17 cellular contexts compared by ENCODE assay signal in the genomic region with DNA sequence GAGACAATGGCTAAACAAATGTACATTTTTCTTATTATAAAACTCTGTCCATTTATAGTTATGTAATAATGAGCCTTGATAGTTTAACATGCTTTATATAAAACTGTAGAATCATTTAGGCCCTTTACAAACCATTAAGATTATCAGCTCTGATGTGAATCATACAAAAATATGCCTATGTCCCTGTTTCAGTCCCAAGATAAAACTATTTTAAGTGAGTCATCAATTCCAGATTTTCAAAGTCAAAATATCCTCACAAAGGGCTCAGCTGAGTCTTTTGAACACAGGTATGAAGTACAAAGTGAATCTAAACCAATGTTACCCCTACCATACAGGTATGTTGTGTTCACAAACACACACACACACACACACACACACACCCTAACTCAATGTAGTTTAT.
DNase-seq lines count a peak whose midpoint lies in the region; ATAC-seq, FAIRE-seq and TF ChIP-seq lines count a peak whose summit lies in the region.
"Had no signal": no experiment of that assay in that cellular context is flagged by ENCODE, and none has a peak within 500 bp of the region (broad histone marks: within the 10 kb centered on the region; RNA-seq: fewer than 3 reads in every experiment).

No MANE protein-coding gene starts in this region.

- no peak overlapping the region for H2BK20ac ChIP-seq in IMR-90 (ENCODE audit: low read depth, low read length)

- H3K27ac ChIP-seq in IMR-90 (ENCODE audit: insufficient read depth, low read length) (no peak overlapping the region), kidney (ENCODE audit: low read depth in 2 of 2, low read length in 2 of 2) (no peak overlapping the region)
- H3K27ac ChIP-seq: adrenal gland, SJCRH30, skin epidermis, uterus had no signal

- no peaks in the 10 kb centered on the region for H3K36me3 ChIP-seq in IMR-90 (ENCODE audit: control insufficient read depth, insufficient read depth, low read length)
- no peaks in the 10 kb centered on the region for H3K36me3 ChIP-seq in bronchial epithelial cell (ENCODE audit: control insufficient read depth, insufficient read depth, low read length)
- H3K36me3 ChIP-seq in kidney (ENCODE audit: control insufficient read depth in 1 of 2, insufficient read depth in 2 of 2, low read length in 2 of 2) = no peaks in the 10 kb centered on the region
- H3K36me3 ChIP-seq in HAP-1 (replicated peaks) = no peaks in the 10 kb centered on the region
- H3K36me3 ChIP-seq: adrenal gland, SJCRH30, uterus had no signal

- TF ChIP-seq RAD21 in IMR-90 (IDR thresholded peaks at IDR 0.05; ENCODE audit: low read length) = no peak

- intact Hi-C loops in IMR-90 (cut with micrococcal nuclease) = loop anchor here (5.0 kb wide), 1 partner anchor 60 kb away; no protein-coding TSS in a partner anchor
- intact Hi-C loops in kidney (cut with DNase I) = no loop called here

- H3K4me1 ChIP-seq in IMR-90 (ENCODE audit: control insufficient read depth, insufficient read depth, low read length) = 0 out of 2 replicates have a peak, but pooled peaks cover 2% of the 10 kb centered on the region
- no peaks in the 10 kb centered on the region for H3K4me1 ChIP-seq in kidney (ENCODE audit: control insufficient read depth in 1 of 2, insufficient read depth in 1 of 2, low read depth in 1 of 2, low read length in 2 of 2)
- peaks cover 15% of the 10 kb centered on the region for H3K4me1 ChIP-seq in HAP-1
- H3K4me1 ChIP-seq: adrenal gland, SJCRH30, uterus had no signal

- H2BK120ac ChIP-seq in IMR-90 (ENCODE audit: low read depth, low read length) = no peak overlapping the region

- no peak overlapping the region for H2BK5ac ChIP-seq in IMR-90 (ENCODE audit: low read depth, low read length, poor library complexity, severe bottlenecking)

- no peak overlapping the region for H2AFZ ChIP-seq in IMR-90 (replicated peaks; ENCODE audit: low read length, poor library complexity)

- TF ChIP-seq POLR2A in IMR-90 (IDR thresholded peaks at IDR 0.05; ENCODE audit: low read depth, low read length) = no peak

- CTCF ChIA-PET in IMR-90 (lab: Yijun Ruan, JAX) = no interaction called here

- ATAC-seq in IMR-90 (ENCODE audit: low read depth) (peak; percentile 74), GM21825 (IDR thresholded peaks at IDR 0.05; ENCODE audit: unreplicated experiment) (no peak)
- ATAC-seq: stimulated activated naive CD8-positive, alpha-beta T cell treated with anti-CD3 and anti-CD28 coated beads, Interleukin-15, Interleukin-2, amounts not matched to agents 100 U/mL and 50 U/mL, for 24 hours had no signal

- DNase-seq in AG08395 (ENCODE audit: low spot score) (peak; percentile 43), IMR-90 (peak; percentile 74), bronchial epithelial cell (ENCODE audit: low read depth) (peak; percentile 65), kidney (no peak), HAP-1 (ENCODE audit: low spot score in 2 of 2) (no peak), NCI-H1694 (lab: John Stamatoyannopoulos, UW) (no peak)
- DNase-seq in stimulated activated naive CD4-positive, alpha-beta T cell treated with Interleukin-2 at 50 U/mL for 16 hours (lab: John Stamatoyannopoulos, UW) = no peak
- DNase-seq: activated CD4-positive, alpha-beta T cell treated with anti-CD3 and anti-CD28 coated beads, Interleukin-2, amount 50 U/mL, for 4 hours; adrenal gland; immature natural killer cell; midbrain; occipital lobe; SJCRH30; stimulated activated naive CD8-positive, alpha-beta T cell treated with anti-CD3 and anti-CD28 coated beads, Interleukin-15, Interleukin-2, amounts not matched to agents 100 U/mL and 50 U/mL, for 24 hours; uterus had no signal

- no peak overlapping the region for H2AK9ac ChIP-seq in IMR-90 (replicated peaks; ENCODE audit: low read depth, low read length, poor library complexity)

- no peak overlapping the region for H3K4me2 ChIP-seq in IMR-90 (ENCODE audit: low read depth, low read length)

- no peak overlapping the region for H3K56ac ChIP-seq in IMR-90 (ENCODE audit: extremely low read depth, insufficient read depth, low read length)

- BruUV-seq in IMR-90 (replicated peaks; lab: Mats Ljungman, UMichigan) = no TSS peak

- no peak overlapping the region for H2AK5ac ChIP-seq in IMR-90 (ENCODE audit: low read depth, low read length)

- no peak overlapping the region for H2BK15ac ChIP-seq in IMR-90 (ENCODE audit: low read depth, low read length)

- no peak overlapping the region for H3K23ac ChIP-seq in IMR-90 (ENCODE audit: low read depth, low read length)

- H3K9me3 ChIP-seq in IMR-90 (ENCODE audit: control insufficient read depth, insufficient read depth, low read length) (no peaks in the 10 kb centered on the region), kidney (ENCODE audit: control insufficient read depth in 1 of 2, low read length in 2 of 2) (no peaks in the 10 kb centered on the region), HAP-1 (no peaks in the 10 kb centered on the region)
- H3K9me3 ChIP-seq: adrenal gland, SJCRH30, uterus had no signal

- no peak overlapping the region for H4K5ac ChIP-seq in IMR-90 (ENCODE audit: low read depth, low read length)

- H4K8ac ChIP-seq in IMR-90 (ENCODE audit: low read depth in 2 of 2, low read length in 2 of 2) = no peak overlapping the region

- H3K27me3 ChIP-seq in IMR-90 (ENCODE audit: control insufficient read depth, insufficient read depth, low read length) = no peaks in the 10 kb centered on the region
- no peaks in the 10 kb centered on the region for H3K27me3 ChIP-seq in bronchial epithelial cell (ENCODE audit: control insufficient read depth, insufficient read depth, low read length)
- no peaks in the 10 kb centered on the region for H3K27me3 ChIP-seq in HAP-1 (ENCODE audit: low read depth)
- H3K27me3 ChIP-seq: adrenal gland, SJCRH30, uterus had no signal

- no peak overlapping the region for H3K14ac ChIP-seq in IMR-90 (replicated peaks; ENCODE audit: low read depth, low read length)

- TF ChIP-seq CTCF in IMR-90 (conservative IDR thresholded peaks at IDR 0.05; ENCODE audit: low read depth, low read length) (no peak), bronchial epithelial cell (IDR thresholded peaks at IDR 0.05; ENCODE audit: insufficient read depth, low read length, severe bottlenecking) (no peak), kidney (IDR thresholded peaks at IDR 0.05; ENCODE audit: borderline replicate concordance, extremely low read depth, insufficient read depth) (no peak)

- H3K9me1 ChIP-seq in IMR-90 (ENCODE audit: insufficient read depth, low read length) = peaks cover 5% of the 10 kb centered on the region

- H3K4me3 ChIP-seq in IMR-90 (ENCODE audit: insufficient read depth, low read depth, low read length) (no peak overlapping the region), bronchial epithelial cell (ENCODE audit: low read depth, low read length) (no peak overlapping the region), kidney (ENCODE audit: low read length in 2 of 2) (no peak overlapping the region), HAP-1 (no peak overlapping the region)
- H3K4me3 ChIP-seq: adrenal gland, SJCRH30, skin epidermis, uterus had no signal

- in situ Hi-C loops in IMR-90 (cut with MboI; ENCODE audit: low sequenced_read_pairs) (no loop called here), HAP-1 (cut with MboI; ENCODE audit: low sequenced_read_pairs) (no loop called here)

- dilution Hi-C loops in IMR-90 (cut with HindIII; ENCODE audit: low sequenced_read_pairs, unreplicated experiment) = no loop called here

- H3K9ac ChIP-seq in IMR-90 (ENCODE audit: low read depth, low read length) = no peak overlapping the region
- H3K9ac ChIP-seq in kidney (ENCODE audit: low read length in 2 of 2) = no peak overlapping the region

- peaks cover 20 to 64% of the 10 kb centered on the region in 2 experiments for H3K79me1 ChIP-seq in IMR-90 (ENCODE audit: low read depth in 1 of 2, low read length in 2 of 2)

- H4K20me1 ChIP-seq in IMR-90 (ENCODE audit: insufficient read depth, low read length) = peaks cover 28% of the 10 kb centered on the region; the same call in 1 of the 2 replicates

- POLR2A ChIA-PET in IMR-90 (lab: Charles Lee; ENCODE audit: unreplicated experiment) = no interaction called here

- no peak for FAIRE-seq in bronchial epithelial cell (lab: Jason Lieb, UNC)
- peak; percentile 8 for FAIRE-seq in kidney (lab: Jason Lieb, UNC)

- H3K18ac ChIP-seq in IMR-90 (ENCODE audit: low read depth, low read length) = no peak overlapping the region

- no peak overlapping the region for H3K4ac ChIP-seq in IMR-90 (ENCODE audit: low read depth, low read length)

- H4K91ac ChIP-seq in IMR-90 (ENCODE audit: insufficient read depth, low read depth, low read length) = no peak overlapping the region

TF ChIP-seq in IMR-90, 13 proteins besides CTCF, POLR2A, EP300 and RAD21 (continues in another document):
- TF ChIP-seq SMC3 (IDR thresholded peaks at IDR 0.05; ENCODE audit: low read depth, low read length) (no peak), BHLHE40 (IDR thresholded peaks at IDR 0.05; ENCODE audit: low read depth, low read length) (no peak), RFX5 (IDR thresholded peaks at IDR 0.05; ENCODE audit: low read depth, low read length) (no peak), CHD1 (IDR thresholded peaks at IDR 0.05; ENCODE audit: low read depth, low read length) (no peak), NFE2L2 (IDR thresholded peaks at IDR 0.05; ENCODE audit: low read depth, low read length) (0 out of 2 replicates have a peak, but pooled peaks have one; percentile 10), CEBPB (IDR thresholded peaks at IDR 0.05; ENCODE audit: low read depth, low read length) (no peak), MXI1 (IDR thresholded peaks at IDR 0.05; ENCODE audit: borderline replicate concordance, low read depth, low read length) (no peak), MAFK (IDR thresholded peaks at IDR 0.05; ENCODE audit: low read depth, low read length) (peak; percentile 69), FOS (IDR thresholded peaks at IDR 0.05; ENCODE audit: low read depth, low read length) (peak; percentile 75)
- TF ChIP-seq, protein P1, sequence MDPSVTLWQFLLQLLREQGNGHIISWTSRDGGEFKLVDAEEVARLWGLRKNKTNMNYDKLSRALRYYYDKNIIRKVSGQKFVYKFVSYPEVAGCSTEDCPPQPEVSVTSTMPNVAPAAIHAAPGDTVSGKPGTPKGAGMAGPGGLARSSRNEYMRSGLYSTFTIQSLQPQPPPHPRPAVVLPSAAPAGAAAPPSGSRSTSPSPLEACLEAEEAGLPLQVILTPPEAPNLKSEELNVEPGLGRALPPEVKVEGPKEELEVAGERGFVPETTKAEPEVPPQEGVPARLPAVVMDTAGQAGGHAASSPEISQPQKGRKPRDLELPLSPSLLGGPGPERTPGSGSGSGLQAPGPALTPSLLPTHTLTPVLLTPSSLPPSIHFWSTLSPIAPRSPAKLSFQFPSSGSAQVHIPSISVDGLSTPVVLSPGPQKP (IDR thresholded peaks at IDR 0.05; ENCODE audit: borderline replicate concordance, low read depth, low read length) = no peak
- TF ChIP-seq, protein P2, sequence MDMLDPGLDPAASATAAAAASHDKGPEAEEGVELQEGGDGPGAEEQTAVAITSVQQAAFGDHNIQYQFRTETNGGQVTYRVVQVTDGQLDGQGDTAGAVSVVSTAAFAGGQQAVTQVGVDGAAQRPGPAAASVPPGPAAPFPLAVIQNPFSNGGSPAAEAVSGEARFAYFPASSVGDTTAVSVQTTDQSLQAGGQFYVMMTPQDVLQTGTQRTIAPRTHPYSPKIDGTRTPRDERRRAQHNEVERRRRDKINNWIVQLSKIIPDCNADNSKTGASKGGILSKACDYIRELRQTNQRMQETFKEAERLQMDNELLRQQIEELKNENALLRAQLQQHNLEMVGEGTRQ (IDR thresholded peaks at IDR 0.05; ENCODE audit: low read depth, low read length) = no peak

Comparison
In these comparisons a context has a peak if more than half of its experiments do, and no peak if none do; other contexts are left out.
1. DNase-seq: peak in AG08395 (single experiment), IMR-90 (single experiment) and bronchial epithelial cell (single experiment); none in kidney (single experiment), stimulated activated naive CD4-positive, alpha-beta T cell treated with Interleukin-2 at 50 U/mL for 16 hours (single experiment), HAP-1 (0 of 2) and NCI-H1694 (single experiment).